Comparison of ENCODE assay signal across 11 cellular contexts in genomic region chr12:108804361-108804949, GRCh38. TPM values are rescaled to one million over a fixed set of nuclear protein-coding genes. Genes with fewer than 3 reads are reported as not detected.
DNase-seq lines count a peak whose midpoint lies in the region; ATAC-seq and TF ChIP-seq lines count a peak whose summit lies in the region.
"Had no signal": no experiment of that assay in that cellular context is flagged by ENCODE, and none has a peak within 500 bp of the region (broad histone marks: within the 10 kb centered on the region; RNA-seq: fewer than 3 reads in every experiment).

No MANE protein-coding gene starts in this region.

- no peaks in the 10 kb centered on the region for H3K27me3 Mint-ChIP-seq in activated CD8-positive, alpha-beta memory T cell treated with anti-CD3 and anti-CD28 coated beads, Interleukin-2, amount 10 ng/mL, durations not matched to agents 7 days and 5 days

- DNase-seq in activated CD8-positive, alpha-beta memory T cell treated with anti-CD3 and anti-CD28 coated beads, Interleukin-2, amount 10 ng/mL, durations not matched to agents 7 days and 5 days, result no peak
- DNase-seq in activated CD8-positive, alpha-beta memory T cell treated with anti-CD3 and anti-CD28 coated beads for 24 hours, result no peak
- peak; percentile 98 for DNase-seq in choroid plexus epithelial cell (ENCODE audit: low read depth)
- no peak for DNase-seq in upper lobe of right lung
- DNase-seq in effector CD4-positive, alpha-beta T cell, result no peak
- DNase-seq in KBM-7, result no peak
- DNase-seq in stimulated activated CD4-positive, alpha-beta T cell treated with anti-CD3 and anti-CD28 coated beads, Interleukin-15, amount 100 ng/mL, for 24 hours, result no peak
- DNase-seq: activated CD8-positive, alpha-beta memory T cell treated with anti-CD3 and anti-CD28 coated beads, Interleukin-2, amount 50 U/mL, for 4 hours; NCI-H2029 treated with DMSO at 0.1 percent for 48 hours had no signal

- peaks cover 65% of the 10 kb centered on the region for H3K36me3 ChIP-seq in mesodermal cell (ENCODE audit: control insufficient read depth, insufficient read depth, low read length)
- H3K36me3 ChIP-seq in upper lobe of right lung, result peaks cover 86% of the 10 kb centered on the region

- ATAC-seq in activated CD8-positive, alpha-beta memory T cell treated with anti-CD3 and anti-CD28 coated beads, Interleukin-2, amount 10 ng/mL, durations not matched to agents 7 days and 5 days, result no peak
- no peak for ATAC-seq in upper lobe of right lung

- H3K27ac ChIP-seq in mesodermal cell (ENCODE audit: low read depth, low read length, severe bottlenecking) (peak overlapping the region; percentile 98), upper lobe of right lung (peak overlapping the region; percentile 77)
- H3K27ac ChIP-seq: C4-2B had no signal

- no peaks in the 10 kb centered on the region for H3K9me3 Mint-ChIP-seq in activated CD8-positive, alpha-beta memory T cell treated with anti-CD3 and anti-CD28 coated beads, Interleukin-2, amount 10 ng/mL, durations not matched to agents 7 days and 5 days (ENCODE audit: low read depth)

- peaks cover 49% of the 10 kb centered on the region for H3K36me3 Mint-ChIP-seq in activated CD8-positive, alpha-beta memory T cell treated with anti-CD3 and anti-CD28 coated beads, Interleukin-2, amount 10 ng/mL, durations not matched to agents 7 days and 5 days

- H3K9me3 ChIP-seq in mesodermal cell (ENCODE audit: control insufficient read depth, low read length) (no peaks in the 10 kb centered on the region), upper lobe of right lung (no peaks in the 10 kb centered on the region)

- CTCF ChIA-PET in activated CD8-positive, alpha-beta memory T cell treated with anti-CD3 and anti-CD28 coated beads, Interleukin-2, amount 10 ng/mL, durations not matched to agents 7 days and 5 days (lab: Charles Lee), result interaction anchor here (0.7 to 12.7 kb wide), 28 partner anchors 12 to 307 kb away, joined by 3 to 203 read pairs (median 4); partner anchors contain the start of gene ISCU

- WGBS in mesodermal cell (ENCODE audit: insufficient coverage in 2 of 2), 2 experiments, result 66 to 81% methylated on average over 10 of the region's 10 CpGs

- H3K27me3 ChIP-seq in upper lobe of right lung, result no peaks in the 10 kb centered on the region

- in situ Hi-C loops in KBM-7 (cut with MboI; ENCODE audit: low pct_unique_long_range_greater_than_20kb, low sequenced_read_pairs), result no loop called here

- TF ChIP-seq CTCF in choroid plexus epithelial cell (conservative IDR thresholded peaks at IDR 0.05; ENCODE audit: low read depth, low read length), result no peak
- TF ChIP-seq CTCF in upper lobe of right lung (IDR thresholded peaks at IDR 0.05), result no peak

- peak overlapping the region; percentile 56 for H3K27ac Mint-ChIP-seq in activated CD8-positive, alpha-beta memory T cell treated with anti-CD3 and anti-CD28 coated beads, Interleukin-2, amount 10 ng/mL, durations not matched to agents 7 days and 5 days

- H3K4me3 ChIP-seq in choroid plexus epithelial cell (ENCODE audit: low read depth, low read length), result no peak overlapping the region
- no peak overlapping the region for H3K4me3 ChIP-seq in mesodermal cell (ENCODE audit: extremely low read depth, insufficient read depth, low read length, poor library complexity, severe bottlenecking)
- H3K4me3 ChIP-seq in upper lobe of right lung, result no peak overlapping the region

- intact Hi-C loops in upper lobe of right lung (cut with DNase I), result loop anchor here (5.0 to 10.0 kb wide), 2 partner anchors 137 to 240 kb away; partner anchors contain the start of genes ISCU and SART3

- H3K4me3 Mint-ChIP-seq in activated CD8-positive, alpha-beta memory T cell treated with anti-CD3 and anti-CD28 coated beads, Interleukin-2, amount 10 ng/mL, durations not matched to agents 7 days and 5 days, result no peak overlapping the region

- H3K4me1 ChIP-seq in mesodermal cell (ENCODE audit: control insufficient read depth, insufficient read depth, low read length, poor library complexity, severe bottlenecking) (peaks cover 63% of the 10 kb centered on the region), upper lobe of right lung (peaks cover 33% of the 10 kb centered on the region)

- H3K4me1 Mint-ChIP-seq in activated CD8-positive, alpha-beta memory T cell treated with anti-CD3 and anti-CD28 coated beads, Interleukin-2, amount 10 ng/mL, durations not matched to agents 7 days and 5 days, result peaks cover 16% of the 10 kb centered on the region

RNA-seq across cellular contexts. Expression of gene SSH1, which starts 52.9 kb away (rescaled TPM):
- total RNA-seq in activated CD8-positive, alpha-beta memory T cell treated with anti-CD3 and anti-CD28 coated beads, Interleukin-2, amount 10 ng/mL, durations not matched to agents 7 days and 5 days, result 10 to 100 TPM; 66.9 to 73.9 TPM
- 39.1 TPM for polyA plus RNA-seq in mesodermal cell (2013, experiment 1 of 2)
- polyA plus RNA-seq in mesodermal cell (2013, experiment 2 of 2), result 31.0 TPM
- total RNA-seq in upper lobe of right lung, result 46.0 TPM
